8 cellular contexts compared by ENCODE assay signal in the genomic region with DNA sequence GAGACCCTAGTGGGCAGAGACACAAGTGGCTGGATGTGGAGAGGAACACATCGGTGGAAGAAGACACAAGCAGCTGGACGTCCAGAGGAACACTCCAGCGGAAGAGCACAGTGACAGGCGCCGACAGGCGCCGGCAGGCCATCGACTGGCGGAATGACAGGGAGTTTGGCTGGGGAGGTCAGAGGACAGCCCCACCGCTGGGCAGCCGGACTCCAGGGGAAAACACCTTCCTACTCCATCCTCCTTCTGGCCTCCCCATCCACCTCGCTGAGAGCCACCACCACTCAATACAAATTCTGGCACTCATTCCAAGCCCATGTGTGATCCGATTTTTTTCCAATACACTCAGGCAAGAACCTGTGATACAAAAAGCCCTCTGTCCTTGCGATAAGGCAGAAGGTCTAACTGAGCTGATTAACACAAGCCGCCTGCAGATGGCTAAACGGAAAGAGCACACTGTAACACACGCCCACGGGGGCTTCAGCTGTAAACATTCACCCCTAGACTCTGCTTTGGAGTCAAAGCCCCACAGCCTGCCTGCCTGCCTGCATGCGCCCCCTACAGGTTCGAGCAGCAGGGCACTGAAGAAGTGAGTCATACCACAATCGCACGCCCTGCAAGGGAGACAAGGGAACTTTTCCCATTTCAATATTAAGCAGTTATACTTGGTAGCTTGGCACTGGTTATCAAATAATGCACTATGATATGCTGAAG. TPM values are rescaled to one million over a fixed set of nuclear protein-coding genes. Genes with fewer than 3 reads are reported as not detected.
DNase-seq lines count a peak whose midpoint lies in the region; ATAC-seq and TF ChIP-seq lines count a peak whose summit lies in the region.

No MANE protein-coding gene starts in this region.

- H3K4me2 ChIP-seq in parathyroid adenoma (ENCODE audit: low read length), result no peak overlapping the region

- no peak overlapping the region for H3K27ac ChIP-seq in dorsolateral prefrontal cortex
- H3K27ac ChIP-seq in parathyroid adenoma, result no peak overlapping the region
- no peak overlapping the region for H3K27ac ChIP-seq in colonic mucosa

- H3K4me3 ChIP-seq in GM12865 (ENCODE audit: low read depth, low read length), result no peak overlapping the region
- no peak overlapping the region for H3K4me3 ChIP-seq in LNCaP clone FGC (ENCODE audit: low read depth, low read length)
- peak overlapping the region in 6 of 59 donors; percentile 2 to 28 (median 17) for H3K4me3 ChIP-seq in dorsolateral prefrontal cortex
- H3K4me3 ChIP-seq in parathyroid adenoma (ENCODE audit: low read depth, low read length), result no peak overlapping the region
- H3K4me3 ChIP-seq in colonic mucosa, result no peak overlapping the region

- H2AFZ ChIP-seq in parathyroid adenoma, result peak overlapping the region; percentile 59

- ATAC-seq in HG03342 (IDR thresholded peaks at IDR 0.05; ENCODE audit: unreplicated experiment), result no peak

- no peaks in the 10 kb centered on the region for H3K9me3 ChIP-seq in parathyroid adenoma (ENCODE audit: control insufficient read depth, low read length)
- no peaks in the 10 kb centered on the region for H3K9me3 ChIP-seq in colonic mucosa

- H3K9ac ChIP-seq in parathyroid adenoma (no peak overlapping the region), colonic mucosa (ENCODE audit: low read depth in 2 of 2, low read length in 2 of 2) (no peak overlapping the region)

- no peaks in the 10 kb centered on the region for H3K36me3 ChIP-seq in parathyroid adenoma (ENCODE audit: control insufficient read depth, insufficient read depth, low read length)
- no peaks in the 10 kb centered on the region for H3K36me3 ChIP-seq in colonic mucosa

- TF ChIP-seq CTCF in GM12865 (IDR thresholded peaks at IDR 0.05; ENCODE audit: insufficient read depth, low read depth, low read length, missing control alignments), result peak; percentile 57
- TF ChIP-seq CTCF in LNCaP clone FGC (IDR thresholded peaks at IDR 0.05; ENCODE audit: control insufficient read depth, extremely low read depth, insufficient read depth), result peak; percentile 54
- peak in 42 of 56 donors; percentile 11 to 55 (median 36) for TF ChIP-seq CTCF in dorsolateral prefrontal cortex (IDR thresholded peaks at IDR 0.05 in 54 of 56, conservative IDR thresholded peaks at IDR 0.05 in 2 of 56; ENCODE audit: low read depth in 1 of 56, partially characterized antibody in 56 of 56)
- peak; percentile 38 for TF ChIP-seq CTCF in parathyroid adenoma (IDR thresholded peaks at IDR 0.05)
- TF ChIP-seq CTCF in colonic mucosa (IDR thresholded peaks at IDR 0.05), result no peak

- H3K4me1 ChIP-seq in parathyroid adenoma (no peaks in the 10 kb centered on the region), colonic mucosa (no peaks in the 10 kb centered on the region)

- H3K27me3 ChIP-seq in dorsolateral prefrontal cortex (peaks cover 0 to 2% (median 0%) of the 10 kb centered on the region in 45 donors), parathyroid adenoma (ENCODE audit: control insufficient read depth, insufficient read depth, low read length) (no peaks in the 10 kb centered on the region), colonic mucosa (no peaks in the 10 kb centered on the region)

- DNase-seq in GM12865 (ENCODE audit: low read depth) (peak; percentile 41), LNCaP clone FGC (ENCODE audit: low read depth) (no peak), dorsolateral prefrontal cortex (peak in 4 of 10 donors; percentile 4 to 45 (median 21)), colonic mucosa (no peak), NCI-H187 (lab: John Stamatoyannopoulos, UW) (no peak), NCI-H1048 (lab: John Stamatoyannopoulos, UW) (no peak)

- no peaks in the 10 kb centered on the region for H3K79me2 ChIP-seq in parathyroid adenoma

- intact Hi-C loops in dorsolateral prefrontal cortex (cut with DNase I), result no loop called here
- intact Hi-C loops in colonic mucosa (cut with DNase I), result no loop called here

RNA-seq across cellular contexts. Expression of a gene that starts 50.2 kb away (rescaled TPM):
- 100 to 1,000 TPM in 1 of 120 experiments, 10 to 100 TPM in 119; 35.7 to 134 (median 66.8) TPM for total RNA-seq in dorsolateral prefrontal cortex
- under 1 TPM; 0.10 to 0.19 TPM for total RNA-seq in colonic mucosa

Comparison
In these comparisons a context has a peak if more than half of its experiments do, and no peak if none do; other contexts are left out.
1. RNA of a gene that starts 50.2 kb away (total RNA-seq): 35.7 to 134 TPM in dorsolateral prefrontal cortex; 0.10 to 0.19 TPM in colonic mucosa; every median in the first group is over 10 times any median in the second.